ENCODE assay signal across 14 cellular contexts in genomic region chr19:13016245-13016627, GRCh38. TPM values are rescaled to one million over a fixed set of nuclear protein-coding genes. Genes with fewer than 3 reads are reported as not detected.
DNase-seq lines count a peak whose midpoint lies in the region; ATAC-seq and TF ChIP-seq lines count a peak whose summit lies in the region.
"Had no signal": no experiment of that assay in that cellular context is flagged by ENCODE, and none has a peak within 500 bp of the region (broad histone marks: within the 10 kb centered on the region; RNA-seq: fewer than 3 reads in every experiment).

No MANE protein-coding gene starts in this region.

- TF ChIP-seq EP300 in ovary (IDR thresholded peaks at IDR 0.05), result no peak
- TF ChIP-seq EP300 in upper lobe of left lung (IDR thresholded peaks at IDR 0.05), result no peak

- no peaks in the 10 kb centered on the region for H3K36me3 ChIP-seq in PC-3 (ENCODE audit: low read depth, low read length)
- no peaks in the 10 kb centered on the region for H3K36me3 ChIP-seq in ovary
- H3K36me3 ChIP-seq in upper lobe of left lung, result no peaks in the 10 kb centered on the region
- H3K36me3 ChIP-seq: colonic mucosa had no signal

- H2AFZ ChIP-seq in PC-3 (ENCODE audit: low read length), result peak overlapping the region; percentile 49; the same call in 1 of the 2 replicates

- ATAC-seq in PC-3 (no peak), upper lobe of left lung (ENCODE audit: low FRiP score in 2 of 2) (no peak), GM21825 (IDR thresholded peaks at IDR 0.05; ENCODE audit: unreplicated experiment) (no peak)
- ATAC-seq: activated naive CD4-positive, alpha-beta T cell treated with anti-CD3 and anti-CD28 coated beads, Interleukin-2, amount 50 U/mL, for 72 hours had no signal

- 20 to 29% (median 24%) methylated on average over 7 of the region's 7 CpGs for whole genome bisulfite sequencing in ovary, 3 donors
- WGBS in upper lobe of left lung, 2 donors, result 52 to 57% methylated on average over 7 of the region's 7 CpGs

- no peak for TF ChIP-seq CTCF in PC-3 (conservative IDR thresholded peaks at IDR 0.05; ENCODE audit: low read depth, low read length)
- TF ChIP-seq CTCF in dorsolateral prefrontal cortex (IDR thresholded peaks at IDR 0.05 in 54 of 56, conservative IDR thresholded peaks at IDR 0.05 in 2 of 56; ENCODE audit: low read depth in 1 of 56, partially characterized antibody in 56 of 56), result no peak
- TF ChIP-seq CTCF in ovary (IDR thresholded peaks at IDR 0.05), result no peak
- no peak for TF ChIP-seq CTCF in upper lobe of left lung (IDR thresholded peaks at IDR 0.05)

- DNase-seq in PC-3 (peak; percentile 39), dorsolateral prefrontal cortex (no peak), ovary (no peak), upper lobe of left lung (no peak), NCI-H69 (lab: John Stamatoyannopoulos, UW) (no peak), NCI-H1436 treated with DMSO at 0.1 percent for 48 hours (lab: John Stamatoyannopoulos, UW) (no peak)
- DNase-seq: activated B cell treated with CpG ODN at 0.5 μM for 24 hours; CD4-positive, CD25-positive, alpha-beta regulatory T cell; colonic mucosa; EL; NCI-H345 had no signal

- H3K9ac ChIP-seq in PC-3 (ENCODE audit: low read length), result peak overlapping the region; percentile 86; the same call in 1 of the 2 replicates

- no peak for TF ChIP-seq POLR2A in ovary (IDR thresholded peaks at IDR 0.05)
- no peak for TF ChIP-seq POLR2A in upper lobe of left lung (IDR thresholded peaks at IDR 0.05)

- no peaks in the 10 kb centered on the region for H4K20me1 ChIP-seq in PC-3 (ENCODE audit: low read length)

- H3K4me1 ChIP-seq in PC-3 (ENCODE audit: insufficient read depth, low read length) (peaks cover 74% of the 10 kb centered on the region), ovary (ENCODE audit: insufficient read depth) (peaks cover 48% of the 10 kb centered on the region), upper lobe of left lung (peaks cover 80 to 98% (median 84%) of the 10 kb centered on the region in 4 donors)

- peak overlapping the region; percentile 92 for H3K4me2 ChIP-seq in PC-3 (ENCODE audit: low read length)

- H3F3A ChIP-seq in PC-3 (ENCODE audit: low read length, unreplicated experiment), result peaks cover 5% of the 10 kb centered on the region

- POLR2A ChIA-PET in PC-3 (lab: Charles Lee; ENCODE audit: unreplicated experiment), result no interaction called here

- CTCF ChIA-PET in PC-3 (lab: Charles Lee), result interaction anchor here (0.7 to 1.2 kb wide), 3 partner anchors 45 to 139 kb away, joined by 3 to 4 read pairs (median 3); no protein-coding TSS in a partner anchor

- H3K27ac ChIP-seq in PC-3 (ENCODE audit: low read length) (peak overlapping the region; percentile 81; the same call in 1 of the 2 replicates), dorsolateral prefrontal cortex (peak overlapping the region; percentile 49 to 100 (median 99)), ovary (peak overlapping the region; percentile 57 to 89), upper lobe of left lung (peak overlapping the region; percentile 85 to 92 (median 88))

- H3K27me3 ChIP-seq in PC-3 (ENCODE audit: low read length) (no peaks in the 10 kb centered on the region), dorsolateral prefrontal cortex (no peaks in the 10 kb centered on the region), ovary (no peaks in the 10 kb centered on the region), upper lobe of left lung (peaks cover 0 to 23% (median 6%) of the 10 kb centered on the region in 4 donors)
- H3K27me3 ChIP-seq: colonic mucosa had no signal

- H3K79me2 ChIP-seq in PC-3 (ENCODE audit: low read length), result peaks cover 99% of the 10 kb centered on the region

- peak overlapping the region; percentile 56 for H3K4me3 ChIP-seq in PC-3 (ENCODE audit: low read length)
- H3K4me3 ChIP-seq in dorsolateral prefrontal cortex, result peak overlapping the region in 38 of 59 donors; percentile 20 to 73 (median 40)
- no peak overlapping the region for H3K4me3 ChIP-seq in ovary
- H3K4me3 ChIP-seq in upper lobe of left lung, result no peak overlapping the region
- H3K4me3 ChIP-seq: colonic mucosa had no signal

- intact Hi-C loops in PC-3 (cut with micrococcal nuclease) (loop anchor here (5.0 kb wide), 1 partner anchor 34 kb away; no protein-coding TSS in a partner anchor), dorsolateral prefrontal cortex (cut with DNase I) (no loop called here), ovary (cut with DNase I) (loop anchor here in 1 of 4 donors (5.0 kb wide), 1 partner anchor 36 kb away; no protein-coding TSS in a partner anchor)

- BruUV-seq in PC-3 (replicated peaks; lab: Mats Ljungman, UMichigan), result no TSS peak

- H3K9me2 ChIP-seq in PC-3 (replicated peaks; ENCODE audit: low read length), result no peaks in the 10 kb centered on the region

- H3K9me3 ChIP-seq in PC-3 (ENCODE audit: low read length) (no peaks in the 10 kb centered on the region), ovary (no peaks in the 10 kb centered on the region), upper lobe of left lung (no peaks in the 10 kb centered on the region)
- H3K9me3 ChIP-seq: colonic mucosa had no signal

RNA-seq across cellular contexts. Expression of gene NFIX, which starts 21.0 kb away (rescaled TPM):
- total RNA-seq in PC-3 (2014; rRNA removed) (43.3 and 75.8 TPM in 2 replicates), dorsolateral prefrontal cortex (100 to 1,000 TPM; 219 to 402 (median 309) TPM), ovary (100 to 1,000 TPM in 5 of 7 donors, 10 to 100 TPM in 2; 30.3 to 256 (median 223) TPM), upper lobe of left lung (100 to 1,000 TPM in 3 of 6 donors, 10 to 100 TPM in 3; 64.0 to 188 (median 107) TPM)
- polyA plus RNA-seq in ovary, result 10 to 100 TPM; 76.9 to 82.2 TPM

RNA-seq across cellular contexts. Expression of gene DAND5, which starts 46.9 kb away (rescaled TPM):
- total RNA-seq in PC-3 (2014; rRNA removed), result 0.55 and 1.1 TPM in 2 replicates
- 1 to 10 TPM in 1 of 120 experiments, under 1 TPM in 49, not detected in 70; 0.14 to 1.1 (median 0.35) TPM for total RNA-seq in dorsolateral prefrontal cortex
- total RNA-seq in ovary, result under 1 TPM in 2 of 7 donors, not detected in 5; 0.11 to 0.15 TPM
- not detected for polyA plus RNA-seq in ovary
- not detected for total RNA-seq in upper lobe of left lung
- total RNA-seq: activated B cell treated with CpG ODN at 0.5 μM for 24 hours; CD4-positive, CD25-positive, alpha-beta regulatory T cell; IMR-90 had no signal
- polyA plus RNA-seq: CD4-positive, CD25-positive, alpha-beta regulatory T cell had no signal

RNA-seq across cellular contexts. Expression of gene GADD45GIP1, which starts 59.2 kb away (rescaled TPM):
- total RNA-seq in PC-3 (2014; rRNA removed), result 219 and 352 TPM in 2 replicates
- 10 to 100 TPM; 11.9 to 33.8 (median 19.3) TPM for total RNA-seq in dorsolateral prefrontal cortex
- 10 to 100 TPM; 15.7 to 57.7 (median 19.1) TPM for total RNA-seq in ovary
- polyA plus RNA-seq in ovary, result 10 to 100 TPM in 1 of 2 donors, 1 to 10 TPM in 1; 1.8 to 25.6 TPM
- 10 to 100 TPM; 15.3 to 43.8 (median 26.6) TPM for total RNA-seq in upper lobe of left lung

Comparison
In these comparisons a context has a peak if more than half of its experiments do, and no peak if none do; other contexts are left out.
1. H3K4me3 ChIP-seq: peak in PC-3 (single experiment) and dorsolateral prefrontal cortex (38 of 59); none in ovary (single experiment) and upper lobe of left lung (0 of 4).
2. Peak in every context shown above with its lines, with median percentiles within 50 percentile points of each other: H3K27ac ChIP-seq.